ENCODE assay signal across 29 cellular contexts in the genomic region with DNA sequence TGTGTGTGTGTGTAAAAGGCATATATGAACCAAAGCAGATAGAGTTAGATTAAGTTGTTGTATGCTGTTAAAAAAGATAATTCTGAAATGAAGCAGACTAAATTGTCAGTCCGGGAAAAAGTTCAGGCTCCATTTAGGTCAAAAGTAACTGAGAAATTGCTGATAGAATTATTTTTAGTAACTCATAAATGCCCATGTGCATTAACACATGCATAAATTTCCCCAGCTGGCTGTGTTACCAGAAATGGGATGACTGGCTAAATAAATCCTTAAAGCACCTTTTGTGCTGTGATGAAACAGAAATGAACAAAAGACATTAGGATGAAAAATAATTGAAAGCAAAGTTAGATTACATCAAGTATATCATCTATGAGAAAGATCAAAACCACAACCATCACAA.
"Had no signal": no experiment of that assay in that cellular context is flagged by ENCODE, and none has a peak within 500 bp of the region (broad histone marks: within the 10 kb centered on the region; RNA-seq: fewer than 3 reads in every experiment).

No MANE protein-coding gene starts in this region.

- H3K4me1 ChIP-seq: adrenal gland, ascending aorta had no signal

- H3K9me3 ChIP-seq: adrenal gland, ascending aorta had no signal

- H3K27me3 ChIP-seq: adrenal gland, ascending aorta, cardiac muscle cell had no signal

- H3K27ac ChIP-seq: adrenal gland, ascending aorta, cardiac muscle cell, VCaP had no signal

- H3K36me3 ChIP-seq: adrenal gland, ascending aorta, cardiac muscle cell had no signal

- ATAC-seq: activated CD4-positive, alpha-beta T cell treated with anti-CD3 and anti-CD28 coated beads for 36 hours; activated CD8-positive, alpha-beta memory T cell treated with anti-CD3 and anti-CD28 coated beads, Interleukin-2, amount 10 ng/mL, durations not matched to agents 7 days and 5 days; activated CD8-positive, alpha-beta T cell treated with anti-CD3 and anti-CD28 coated beads, Interleukin-2, amount 10 ng/mL, durations not matched to agents 7 days and 5 days; activated naive CD4-positive, alpha-beta T cell treated with anti-CD3 and anti-CD28 coated beads, Interleukin-2, amount 50 U/mL, for 72 hours had no signal

- H3K4me3 ChIP-seq: adrenal gland, ascending aorta, cardiac muscle cell had no signal

- DNase-seq: activated B cell treated with CpG ODN at 0.5 μM for 24 hours; activated CD4-positive, alpha-beta memory T cell treated with anti-CD3 and anti-CD28 coated beads, Interleukin-2, amount 10 ng/mL, durations not matched to agents 7 days and 5 days; activated CD4-positive, alpha-beta T cell treated with anti-CD3 and anti-CD28 coated beads for 36 hours; activated CD4-positive, alpha-beta T cell treated with anti-CD3 and anti-CD28 coated beads for 48 hours; activated CD4-positive, alpha-beta T cell treated with anti-CD3 and anti-CD28 coated beads, Interleukin-2, amount 10 ng/mL, durations not matched to agents 7 days and 5 days; activated CD4-positive, alpha-beta T cell treated with anti-CD3 and anti-CD28 coated beads, Interleukin-2, amount 50 U/mL, for 48 hours; activated CD4-positive, CD25-positive, alpha-beta regulatory T cell treated with anti-CD3 and anti-CD28 coated beads, Interleukin-2, amount 50 U/mL, for 72 hours; activated CD8-positive, alpha-beta memory T cell treated with anti-CD3 and anti-CD28 coated beads for 24 hours; activated CD8-positive, alpha-beta memory T cell treated with anti-CD3 and anti-CD28 coated beads, Interleukin-2, amount 10 ng/mL, durations not matched to agents 7 days and 5 days; activated CD8-positive, alpha-beta memory T cell treated with anti-CD3 and anti-CD28 coated beads, Interleukin-2, amount 50 U/mL, for 48 hours; activated CD8-positive, alpha-beta T cell treated with anti-CD3 and anti-CD28 coated beads, Interleukin-2, amount 10 ng/mL, durations not matched to agents 7 days and 5 days; activated effector memory CD4-positive, alpha-beta T cell treated with Interleukin-2 at 50 U/mL for 16 hours; activated gamma-delta T cell; activated naive CD4-positive, alpha-beta T cell treated with anti-CD3 and anti-CD28 coated beads for 36 hours; activated naive CD4-positive, alpha-beta T cell treated with anti-CD3 and anti-CD28 coated beads, Interleukin-2, amount 50 U/mL, for 16 hours; activated naive CD8-positive, alpha-beta T cell treated with anti-CD3 and anti-CD28 coated beads for 36 hours; activated T-cell treated with anti-CD3 and anti-CD28 coated beads, Interleukin-2, amount 50 U/mL, for 24 hours; activated T-cell treated with anti-CD3 and anti-CD28 coated beads, Interleukin-2, amount 50 U/mL, for 48 hours; adrenal gland; anterior cingulate cortex; caudate nucleus; cerebellar nuclear complex; T-helper 1 cell; T-helper 2 cell; T-helper 9 cell had no signal
